ENCODE assay signal across 24 cellular contexts in the genomic region with DNA sequence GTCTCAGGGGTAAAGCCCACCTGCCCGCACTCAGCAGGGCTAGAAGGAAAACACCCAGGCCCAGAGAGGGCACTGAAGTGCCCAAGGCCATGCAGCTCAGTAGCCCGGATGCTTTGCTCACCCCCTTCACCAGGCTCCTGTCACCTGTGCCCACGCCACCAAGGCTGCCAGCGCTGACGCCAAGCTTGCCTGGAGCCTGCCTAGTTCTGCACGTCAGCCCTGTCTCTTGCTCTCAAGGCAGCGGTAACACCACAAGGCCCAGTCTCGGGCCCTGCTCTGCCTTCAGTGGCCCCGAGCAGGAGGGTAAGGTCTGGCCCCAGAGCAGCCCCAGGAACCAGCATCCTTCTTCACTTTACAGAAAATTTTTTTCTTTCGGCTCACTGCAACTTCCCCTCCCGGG. TPM values are rescaled to one million over a fixed set of nuclear protein-coding genes. Genes with fewer than 3 reads are reported as not detected.
A peak's percentile ranks its signal among the peaks of the same experiment; 100 is the strongest.
DNase-seq lines count a peak whose midpoint lies in the region; ATAC-seq and TF ChIP-seq lines count a peak whose summit lies in the region.
"Had no signal": no experiment of that assay in that cellular context is flagged by ENCODE, and none has a peak within 500 bp of the region (broad histone marks: within the 10 kb centered on the region; RNA-seq: fewer than 3 reads in every experiment).

No MANE protein-coding gene starts in this region.

- in situ Hi-C loops in mammary epithelial cell (cut with MboI; ENCODE audit: low sequenced_read_pairs in 2 of 2) = no loop called here

- TF ChIP-seq POLR2A in breast epithelium (IDR thresholded peaks at IDR 0.05) = no peak

- H3K27me3 Mint-ChIP-seq in central memory CD8-positive, alpha-beta T cell = no peaks in the 10 kb centered on the region
- no peaks in the 10 kb centered on the region for H3K27me3 Mint-ChIP-seq in naive thymus-derived CD4-positive, alpha-beta T cell
- no peaks in the 10 kb centered on the region for H3K27me3 Mint-ChIP-seq in type B pancreatic cell
- H3K27me3 Mint-ChIP-seq: activated naive CD8-positive, alpha-beta T cell treated with anti-CD3 and anti-CD28 coated beads, Interleukin-2, amount 10 ng/mL, durations not matched to agents 7 days and 5 days had no signal

- ATAC-seq in central memory CD8-positive, alpha-beta T cell (replicated peaks; ENCODE audit: extremely low read depth, poor library complexity, severe bottlenecking) = no peak
- no peak for ATAC-seq in naive thymus-derived CD4-positive, alpha-beta T cell
- ATAC-seq in HG02938 (IDR thresholded peaks at IDR 0.05; ENCODE audit: unreplicated experiment) = no peak
- ATAC-seq: natural killer cell, sciatic nerve had no signal

- no TSS peak for BruUV-seq in mammary epithelial cell (replicated peaks; lab: Mats Ljungman, UMichigan)

- no peak overlapping the region for H2AFZ ChIP-seq in mammary epithelial cell (ENCODE audit: low read depth, low read length)

- CTCF ChIA-PET in mammary epithelial cell (lab: Charles Lee; ENCODE audit: low non-redundant PET) = no interaction called here
- CTCF ChIA-PET in naive thymus-derived CD4-positive, alpha-beta T cell (lab: Charles Lee) = interaction anchor here (1.0 kb wide), 1 partner anchor 23 kb away, joined by 3 read pairs; no protein-coding TSS in a partner anchor

- H3K9me3 ChIP-seq in breast epithelium (no peaks in the 10 kb centered on the region), mammary epithelial cell (replicated peaks; ENCODE audit: insufficient read depth, low read length) (no peaks in the 10 kb centered on the region)
- H3K9me3 ChIP-seq in naive thymus-derived CD4-positive, alpha-beta T cell (ENCODE audit: control insufficient read depth in 2 of 3, low read length in 3 of 3) = no peaks in the 10 kb centered on the region
- H3K9me3 ChIP-seq: thyroid gland had no signal

- H3K4me3 Mint-ChIP-seq in central memory CD8-positive, alpha-beta T cell = no peak overlapping the region
- H3K4me3 Mint-ChIP-seq in naive thymus-derived CD4-positive, alpha-beta T cell = peak overlapping the region in 3 of 10 donors; percentile 55 to 98 (median 79)
- H3K4me3 Mint-ChIP-seq in type B pancreatic cell = no peak overlapping the region
- H3K4me3 Mint-ChIP-seq: activated naive CD8-positive, alpha-beta T cell treated with anti-CD3 and anti-CD28 coated beads, Interleukin-2, amount 10 ng/mL, durations not matched to agents 7 days and 5 days; natural killer cell had no signal

- H3K9me3 Mint-ChIP-seq in central memory CD8-positive, alpha-beta T cell = no peaks in the 10 kb centered on the region
- no peaks in the 10 kb centered on the region for H3K9me3 Mint-ChIP-seq in naive thymus-derived CD4-positive, alpha-beta T cell
- H3K9me3 Mint-ChIP-seq in type B pancreatic cell = no peaks in the 10 kb centered on the region
- H3K9me3 Mint-ChIP-seq: activated naive CD8-positive, alpha-beta T cell treated with anti-CD3 and anti-CD28 coated beads, Interleukin-2, amount 10 ng/mL, durations not matched to agents 7 days and 5 days; natural killer cell had no signal

- no peak for TF ChIP-seq CTCF in breast epithelium (IDR thresholded peaks at IDR 0.05)
- no peak for TF ChIP-seq CTCF in mammary epithelial cell (conservative IDR thresholded peaks at IDR 0.05 in 1 of 2, IDR thresholded peaks at IDR 0.05 in 1 of 2; ENCODE audit: extremely low read depth in 1 of 2, insufficient read depth in 1 of 2, low read depth in 1 of 2, low read length in 2 of 2)
- no peak for TF ChIP-seq CTCF in type B pancreatic cell (conservative IDR thresholded peaks at IDR 0.05)

- no peaks in the 10 kb centered on the region for H3K79me2 ChIP-seq in mammary epithelial cell (ENCODE audit: insufficient read depth, low read length)

- 94% methylated on average over 8 of the region's 11 CpGs for WGBS in mammary epithelial cell (ENCODE audit: low coverage, missing lambda C conversion rate)

- H3K36me3 Mint-ChIP-seq in central memory CD8-positive, alpha-beta T cell (ENCODE audit: insufficient read depth) = peaks cover 57% of the 10 kb centered on the region
- H3K36me3 Mint-ChIP-seq in naive thymus-derived CD4-positive, alpha-beta T cell = peaks cover 9 to 56% (median 34%) of the 10 kb centered on the region in 5 donors
- H3K36me3 Mint-ChIP-seq in type B pancreatic cell = no peaks in the 10 kb centered on the region
- H3K36me3 Mint-ChIP-seq: natural killer cell had no signal

- H3K27me3 ChIP-seq in breast epithelium (no peaks in the 10 kb centered on the region), mammary epithelial cell (ENCODE audit: insufficient read depth, low read length) (no peaks in the 10 kb centered on the region)
- no peaks in the 10 kb centered on the region for H3K27me3 ChIP-seq in naive thymus-derived CD4-positive, alpha-beta T cell (ENCODE audit: control insufficient read depth in 2 of 2, insufficient read depth in 2 of 2, low read length in 2 of 2)
- H3K27me3 ChIP-seq: thyroid gland had no signal

- peak overlapping the region; percentile 8 for H3K27ac Mint-ChIP-seq in central memory CD8-positive, alpha-beta T cell (ENCODE audit: low read depth)
- H3K27ac Mint-ChIP-seq in naive thymus-derived CD4-positive, alpha-beta T cell = peak overlapping the region in 7 of 9 donors; percentile 25 to 96 (median 85)
- peak overlapping the region; percentile 92 for H3K27ac Mint-ChIP-seq in type B pancreatic cell
- H3K27ac Mint-ChIP-seq: natural killer cell had no signal

- DNase-seq in breast epithelium (ENCODE audit: low spot score in 2 of 2) = no peak
- no peak for DNase-seq in mammary epithelial cell
- no peak for DNase-seq in central memory CD8-positive, alpha-beta T cell (ENCODE audit: low spot score in 2 of 2)
- DNase-seq in naive thymus-derived CD4-positive, alpha-beta T cell = no peak
- no peak for DNase-seq in type B pancreatic cell (ENCODE audit: extremely low spot score, unreplicated experiment)
- no peak for DNase-seq in stimulated activated CD4-positive, alpha-beta T cell treated with anti-CD3 and anti-CD28 coated beads, Interleukin-4, amount 100 ng/mL, for 24 hours
- DNase-seq in amygdala (lab: John Stamatoyannopoulos, UW) = no peak
- DNase-seq: 8988T; activated CD4-positive, alpha-beta T cell treated with anti-CD3 and anti-CD28 coated beads, Interleukin-2, amount 50 U/mL, for 1 hour; activated naive CD8-positive, alpha-beta T cell treated with anti-CD3 and anti-CD28 coated beads, Interleukin-2, amount 10 ng/mL, durations not matched to agents 7 days and 5 days; KBM-7; kidney glomerular epithelial cell; natural killer cell; NCI-H2171; NCI-H526; thyroid gland had no signal

- POLR2A ChIA-PET in naive thymus-derived CD4-positive, alpha-beta T cell (lab: Charles Lee) = interaction anchor here (1.1 to 14.9 kb wide), 7 partner anchors 8 to 97 kb away, joined by 3 to 396 read pairs (median 4); partner anchors contain the start of genes LEFTY1, PYCR2 and SRP9

- intact Hi-C loops in breast epithelium (cut with DNase I; ENCODE audit: low total_unique reads) = no loop called here
- intact Hi-C loops in mammary epithelial cell (cut with micrococcal nuclease) = loop anchor here (2.0 kb wide), 1 partner anchor 102 kb away; no protein-coding TSS in a partner anchor
- intact Hi-C loops in naive thymus-derived CD4-positive, alpha-beta T cell (cut with micrococcal nuclease) = no loop called here

- H4K20me1 ChIP-seq in mammary epithelial cell (ENCODE audit: insufficient read depth, low read length) = peaks cover 2% of the 10 kb centered on the region

- H3K36me3 ChIP-seq in breast epithelium = no peaks in the 10 kb centered on the region
- H3K36me3 ChIP-seq in mammary epithelial cell (ENCODE audit: insufficient read depth, low read length) = peaks cover 3% of the 10 kb centered on the region
- H3K36me3 ChIP-seq in naive thymus-derived CD4-positive, alpha-beta T cell (ENCODE audit: control insufficient read depth in 2 of 3, insufficient read depth in 3 of 3, low read length in 3 of 3) = peaks cover 41 to 89% (median 47%) of the 10 kb centered on the region in 3 experiments

- peaks cover 40% of the 10 kb centered on the region for H3K4me1 Mint-ChIP-seq in central memory CD8-positive, alpha-beta T cell
- H3K4me1 Mint-ChIP-seq in naive thymus-derived CD4-positive, alpha-beta T cell = peaks cover 51 to 80% (median 69%) of the 10 kb centered on the region in 7 donors
- H3K4me1 Mint-ChIP-seq in type B pancreatic cell (ENCODE audit: unreplicated experiment) = peaks cover 20% of the 10 kb centered on the region

- H3K4me1 ChIP-seq in breast epithelium = peaks cover 4 to 18% of the 10 kb centered on the region in 2 donors
- H3K4me1 ChIP-seq in mammary epithelial cell (ENCODE audit: insufficient read depth, low read length) = peaks cover 24% of the 10 kb centered on the region
- H3K4me1 ChIP-seq in naive thymus-derived CD4-positive, alpha-beta T cell (ENCODE audit: control insufficient read depth in 2 of 2, insufficient read depth in 2 of 2, low read length in 2 of 2) = peaks cover 37 to 44% of the 10 kb centered on the region in 2 donors

- H3K27ac ChIP-seq in breast epithelium = peak overlapping the region; percentile 85 to 96
- H3K27ac ChIP-seq in mammary epithelial cell (ENCODE audit: insufficient read depth, low read depth, low read length) = no peak overlapping the region
- peak overlapping the region; percentile 0 for H3K27ac ChIP-seq in naive thymus-derived CD4-positive, alpha-beta T cell (ENCODE audit: low read depth, low read length)
- H3K27ac ChIP-seq: coronary artery, SK-N-MC, thyroid gland had no signal

- dilution Hi-C loops in mammary epithelial cell (cut with HindIII; ENCODE audit: low sequenced_read_pairs) = no loop called here

- no peak overlapping the region for H3K9ac ChIP-seq in mammary epithelial cell (ENCODE audit: insufficient read depth, low read length)

- H3K4me2 ChIP-seq in mammary epithelial cell (ENCODE audit: insufficient read depth, low read depth, low read length) = no peak overlapping the region

- H3K4me3 ChIP-seq in breast epithelium (no peak overlapping the region), mammary epithelial cell (replicated peaks in 1 of 3; ENCODE audit: insufficient read depth in 1 of 3, low read depth in 2 of 3, low read length in 3 of 3) (no peak overlapping the region)
- no peak overlapping the region for H3K4me3 ChIP-seq in naive thymus-derived CD4-positive, alpha-beta T cell (ENCODE audit: low read length)
- H3K4me3 ChIP-seq: coronary artery, SK-N-MC, thyroid gland had no signal

RNA-seq across cellular contexts. Expression of gene TMEM63A, which starts 7.7 kb away (rescaled TPM):
- 10 to 100 TPM; 69.6 to 88.0 (median 80.6) TPM for total RNA-seq in breast epithelium
- 10 to 100 TPM; 25.2 to 37.3 TPM for total RNA-seq in mammary epithelial cell
- 17.7 TPM for polyA plus RNA-seq in mammary epithelial cell
- 20.1 TPM for polyA minus RNA-seq in mammary epithelial cell
- 100 to 1,000 TPM; 189 to 611 (median 383) TPM for total RNA-seq in naive thymus-derived CD4-positive, alpha-beta T cell
- polyA plus RNA-seq in naive thymus-derived CD4-positive, alpha-beta T cell = 10 to 100 TPM; 55.0 to 85.3 TPM
- 63.3 and 78.0 TPM in 2 replicates for total RNA-seq in type B pancreatic cell (ENCODE audit: low replicate concordance)

RNA-seq across cellular contexts. Expression of gene LEFTY1, which starts 14.5 kb away (rescaled TPM):
- under 1 TPM in 1 of 3 donors, not detected in 2; 0.48 TPM for total RNA-seq in breast epithelium
- not detected for total RNA-seq in mammary epithelial cell
- polyA plus RNA-seq in mammary epithelial cell = not detected
- not detected for polyA minus RNA-seq in mammary epithelial cell
- total RNA-seq in naive thymus-derived CD4-positive, alpha-beta T cell = under 1 TPM in 2 of 5 experiments, not detected in 3; 0.84 to 0.85 TPM
- not detected for polyA plus RNA-seq in naive thymus-derived CD4-positive, alpha-beta T cell
- 0.29 and 0.31 TPM in 2 replicates for total RNA-seq in type B pancreatic cell (ENCODE audit: low replicate concordance)
- total RNA-seq: fibroblast of lung; glomerular endothelial cell; natural killer cell; RPMI7951; T-helper 2 cell treated with Interferon-gamma antibody and Interleukin-4, amounts not matched to agents 100 ng/mL and 5 ng/mL, for 36 hours had no signal
- polyA plus RNA-seq: fibroblast of lung had no signal

RNA-seq across cellular contexts. Expression of gene PYCR2, which starts 49.6 kb away (rescaled TPM):
- total RNA-seq in breast epithelium = 10 to 100 TPM; 40.2 to 49.3 (median 47.9) TPM
- total RNA-seq in mammary epithelial cell = 10 to 100 TPM; 64.2 to 73.1 TPM
- polyA plus RNA-seq in mammary epithelial cell = 73.6 TPM
- polyA minus RNA-seq in mammary epithelial cell = 83.2 TPM
- 100 to 1,000 TPM in 3 of 5 experiments, 10 to 100 TPM in 2; 46.4 to 137 (median 109) TPM for total RNA-seq in naive thymus-derived CD4-positive, alpha-beta T cell
- 100 to 1,000 TPM; 112 to 148 TPM for polyA plus RNA-seq in naive thymus-derived CD4-positive, alpha-beta T cell
- total RNA-seq in type B pancreatic cell (ENCODE audit: low replicate concordance) = 37.8 and 46.7 TPM in 2 replicates

Comparison
In these comparisons a context has a peak if more than half of its experiments do, and no peak if none do; other contexts are left out.
1. H3K27ac Mint-ChIP-seq: peak in every context shown above with its lines; median percentile 92 in type B pancreatic cell; 85 in naive thymus-derived CD4-positive, alpha-beta T cell; 8 in central memory CD8-positive, alpha-beta T cell.